ENCODE assay signal across 1 cellular context in the genomic region with DNA sequence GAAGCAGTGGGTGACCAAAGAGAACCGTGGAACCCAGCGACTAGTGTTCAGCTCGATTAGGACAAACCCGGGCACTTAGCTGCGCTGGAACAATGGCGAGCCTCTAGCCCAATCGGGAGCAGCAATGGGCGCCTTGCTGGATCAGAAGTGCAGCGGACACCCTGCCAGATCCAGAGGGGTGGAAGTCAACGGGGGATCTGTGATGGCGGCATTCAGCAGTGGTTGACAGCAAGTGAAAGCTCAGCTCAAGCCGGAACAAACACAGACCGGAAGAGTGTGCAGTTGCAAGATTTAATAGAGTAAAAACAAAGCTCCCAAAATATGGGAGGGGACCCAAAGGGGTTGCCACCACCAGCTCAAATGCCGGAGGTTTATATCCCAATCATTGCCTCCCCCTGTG.
TF ChIP-seq lines count a peak whose summit lies in the region.

No MANE protein-coding gene starts in this region.

TF ChIP-seq in H1, 55 proteins besides CTCF, POLR2A, EP300 and RAD21 (continued from another document):
- no peak for TF ChIP-seq ATF3 (IDR thresholded peaks at IDR 0.05; ENCODE audit: insufficient read depth, low read depth, low read length)
- TF ChIP-seq, protein P1, sequence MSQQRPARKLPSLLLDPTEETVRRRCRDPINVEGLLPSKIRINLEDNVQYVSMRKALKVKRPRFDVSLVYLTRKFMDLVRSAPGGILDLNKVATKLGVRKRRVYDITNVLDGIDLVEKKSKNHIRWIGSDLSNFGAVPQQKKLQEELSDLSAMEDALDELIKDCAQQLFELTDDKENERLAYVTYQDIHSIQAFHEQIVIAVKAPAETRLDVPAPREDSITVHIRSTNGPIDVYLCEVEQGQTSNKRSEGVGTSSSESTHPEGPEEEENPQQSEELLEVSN (IDR thresholded peaks at IDR 0.05), result no peak
